8 cellular contexts compared by ENCODE assay signal in the genomic region with DNA sequence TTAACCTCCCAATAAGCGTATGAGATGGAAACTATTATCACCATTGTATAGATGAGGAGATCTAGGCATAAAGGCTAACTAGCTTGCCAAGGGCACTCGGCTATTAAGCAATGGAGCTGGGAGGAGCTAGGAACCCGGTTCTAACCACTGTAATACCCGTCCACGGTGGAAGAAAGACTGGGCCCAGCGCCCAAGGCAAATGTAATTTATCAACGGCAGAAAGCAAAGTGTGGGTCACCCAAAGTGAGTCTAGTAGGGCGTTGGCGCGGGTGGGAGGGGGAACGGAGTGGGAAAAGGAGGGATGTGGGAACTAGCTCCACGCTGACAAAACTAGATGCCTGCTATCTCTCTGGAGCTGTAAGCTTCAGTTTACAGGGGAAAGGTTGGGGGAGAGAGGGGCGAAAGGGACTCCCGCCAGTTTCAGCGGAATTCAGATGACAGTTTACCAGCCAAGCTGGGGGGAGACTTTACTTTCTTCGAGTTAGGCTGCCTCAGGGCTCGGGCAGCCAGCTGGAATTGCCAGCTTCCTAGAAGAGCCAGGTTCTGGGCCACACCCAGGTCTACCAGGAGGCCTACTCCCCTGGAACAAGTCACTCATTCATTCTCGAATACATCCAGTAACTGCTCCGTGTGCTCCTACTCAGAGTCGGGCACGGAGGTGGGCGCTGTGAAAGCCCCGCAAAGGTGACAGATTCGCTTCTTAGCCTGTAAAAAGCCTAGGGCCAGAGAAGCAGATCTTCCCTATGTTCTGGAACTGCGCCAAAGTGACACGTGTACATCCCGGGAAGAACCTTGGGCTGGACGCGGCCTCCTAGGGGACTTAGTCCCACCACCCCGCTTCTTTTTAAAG. TPM values are rescaled to one million over a fixed set of nuclear protein-coding genes. Genes with fewer than 3 reads are reported as not detected.
DNase-seq lines count a peak whose midpoint lies in the region; ATAC-seq and TF ChIP-seq lines count a peak whose summit lies in the region.

No MANE protein-coding gene starts in this region.

- H4K8ac ChIP-seq in trophoblast cell (ENCODE audit: low read depth, low read length) = peak overlapping the region; percentile 83

- no peak overlapping the region for H2BK12ac ChIP-seq in trophoblast cell (ENCODE audit: low read length)

- H3K79me2 ChIP-seq in MM.1S (ENCODE audit: low read length) (peaks cover 54% of the 10 kb centered on the region), trophoblast cell (ENCODE audit: control insufficient read depth, insufficient read depth, low read length, poor library complexity) (peaks cover 15% of the 10 kb centered on the region)

- intact Hi-C loops in cardiac septum (cut with DNase I) = no loop called here

- peak overlapping the region; percentile 90 for H3K4ac ChIP-seq in trophoblast cell (ENCODE audit: low read depth, low read length)

- TF ChIP-seq CTCF in MM.1S (IDR thresholded peaks at IDR 0.05; ENCODE audit: low read length) = no peak

- H3K9ac ChIP-seq in MM.1S (ENCODE audit: low read length) = peak overlapping the region; percentile 99
- H3K9ac ChIP-seq in trophoblast cell (ENCODE audit: low read length) = peak overlapping the region; percentile 75

- H3K9me2 ChIP-seq in MM.1S (replicated peaks; ENCODE audit: insufficient read depth, low read length) = no peaks in the 10 kb centered on the region

- peak overlapping the region; percentile 51 for H2BK5ac ChIP-seq in trophoblast cell (ENCODE audit: low read depth, low read length, poor library complexity)

- ATAC-seq in HG03139 (IDR thresholded peaks at IDR 0.05; ENCODE audit: unreplicated experiment) (no peak), HG02981 (IDR thresholded peaks at IDR 0.05; ENCODE audit: unreplicated experiment) (no peak)

- H4K20me1 ChIP-seq in MM.1S (ENCODE audit: insufficient read depth, low read length) = no peaks in the 10 kb centered on the region

- H3K4me3 ChIP-seq in MM.1S (ENCODE audit: low read length) (peak overlapping the region; percentile 98), trophoblast cell (ENCODE audit: low read depth, low read length) (peak overlapping the region; percentile 81)

- peak overlapping the region; percentile 85 for H2AK5ac ChIP-seq in trophoblast cell (ENCODE audit: low read length)

- peak overlapping the region; percentile 0 for H2BK120ac ChIP-seq in trophoblast cell (ENCODE audit: insufficient read depth, low read length, poor library complexity)

- DNase-seq in activated effector memory CD4-positive, alpha-beta T cell treated with anti-CD3 and anti-CD28 coated beads, Interleukin-2, amount 50 U/mL, for 16 hours = peak; percentile 73
- DNase-seq in activated effector memory CD4-positive, alpha-beta T cell treated with Interleukin-2 at 50 U/mL for 16 hours = no peak
- DNase-seq in MM.1S (peak; percentile 19), cardiac septum (ENCODE audit: low spot score) (peak; percentile 55), trophoblast cell (peak; percentile 40 to 73)
- DNase-seq in activated naive CD4-positive, alpha-beta T cell treated with anti-CD3 and anti-CD28 coated beads, Interleukin-2, amount 50 U/mL, for 16 hours = peak; percentile 36

- no peak overlapping the region for H3K23ac ChIP-seq in trophoblast cell (ENCODE audit: low read length)

- H3K14ac ChIP-seq in trophoblast cell (ENCODE audit: low read length) = peak overlapping the region; percentile 75

- H3K79me1 ChIP-seq in trophoblast cell (ENCODE audit: low read length) = peaks cover 9% of the 10 kb centered on the region

- peak overlapping the region; percentile 89 for H3K4me2 ChIP-seq in MM.1S (ENCODE audit: low read depth, low read length)
- H3K4me2 ChIP-seq in trophoblast cell (ENCODE audit: low read length) = peak overlapping the region; percentile 96

- peaks cover 23% of the 10 kb centered on the region; the same call in 1 of the 2 replicates for H3F3A ChIP-seq in MM.1S (ENCODE audit: insufficient read depth, low read length)

- WGBS in trophoblast cell (ENCODE audit: extremely low coverage, insufficient coverage, insufficient read length) = no CpG with 5 or more reads among the region's 30 CpGs

- H3K18ac ChIP-seq in trophoblast cell (ENCODE audit: low read length) = peak overlapping the region; percentile 5

- peak overlapping the region; percentile 53; the same call in 1 of the 2 replicates for H3K27ac ChIP-seq in MM.1S (ENCODE audit: low read length)
- H3K27ac ChIP-seq in trophoblast cell (ENCODE audit: low read depth, low read length) = no peak overlapping the region

- H3K27me3 ChIP-seq in MM.1S (replicated peaks; ENCODE audit: insufficient read depth, low read length) (no peaks in the 10 kb centered on the region), trophoblast cell (ENCODE audit: insufficient read depth, low read length) (no peaks in the 10 kb centered on the region)

- H4K12ac ChIP-seq in trophoblast cell (ENCODE audit: low read depth, low read length) = peak overlapping the region; percentile 73

- peak overlapping the region; percentile 93 for H4K91ac ChIP-seq in trophoblast cell (ENCODE audit: low read depth, low read length)

- H2AFZ ChIP-seq in MM.1S (ENCODE audit: low read length) (no peak overlapping the region), trophoblast cell (ENCODE audit: insufficient read depth, low read length, poor library complexity) (peak overlapping the region; percentile 15)

- H3K9me3 ChIP-seq in MM.1S (replicated peaks; ENCODE audit: insufficient read depth, low read length) (no peaks in the 10 kb centered on the region), trophoblast cell (ENCODE audit: insufficient read depth, low read depth, low read length) (peaks cover 3% of the 10 kb centered on the region)

- H3K36me3 ChIP-seq in MM.1S (replicated peaks; ENCODE audit: insufficient read depth, low read length) = peaks cover 25% of the 10 kb centered on the region; the same call in 1 of the 2 replicates
- H3K36me3 ChIP-seq in trophoblast cell (ENCODE audit: control insufficient read depth in 1 of 2, insufficient read depth in 2 of 2, low read length in 2 of 2) = peaks cover 27 to 38% of the 10 kb centered on the region in 2 experiments

- H3K4me1 ChIP-seq in MM.1S (ENCODE audit: low read length) (peaks cover 31% of the 10 kb centered on the region), trophoblast cell (ENCODE audit: control insufficient read depth in 1 of 2, insufficient read depth in 2 of 2, low read length in 2 of 2) (peaks cover 2 to 16% of the 10 kb centered on the region in 2 experiments)

RNA-seq across cellular contexts. Expression of gene LRRC59, which starts 0.8 kb away (rescaled TPM):
- 32.9 TPM for total RNA-seq in cardiac septum
- polyA plus RNA-seq in trophoblast cell (2013) = 135 and 138 TPM in 2 replicates

RNA-seq across cellular contexts. Expression of gene EME1, which starts 23.5 kb away (rescaled TPM):
- total RNA-seq in cardiac septum = 0.35 TPM
- 9.1 and 9.8 TPM in 2 replicates for polyA plus RNA-seq in trophoblast cell (2013)

RNA-seq across cellular contexts. Expression of gene MRPL27, which starts 23.5 kb away (rescaled TPM):
- total RNA-seq in cardiac septum = 61.4 TPM
- polyA plus RNA-seq in trophoblast cell (2013) = 64.2 and 66.2 TPM in 2 replicates

RNA-seq across cellular contexts. Expression of gene ACSF2, which starts 29.5 kb away (rescaled TPM):
- total RNA-seq in cardiac septum = 9.6 TPM
- 70.4 and 74.8 TPM in 2 replicates for polyA plus RNA-seq in trophoblast cell (2013)

RNA-seq across cellular contexts. Expression of gene XYLT2, which starts 50.6 kb away (rescaled TPM):
- total RNA-seq in cardiac septum = 10.8 TPM
- polyA plus RNA-seq in trophoblast cell (2013) = 11.4 and 11.5 TPM in 2 replicates
